ENCODE assay signal across 13 cellular contexts in genomic region chr11:96486890-96487633, GRCh38.
DNase-seq lines count a peak whose midpoint lies in the region; ATAC-seq, FAIRE-seq and TF ChIP-seq lines count a peak whose summit lies in the region.
"Had no signal": no experiment of that assay in that cellular context is flagged by ENCODE, and none has a peak within 500 bp of the region (broad histone marks: within the 10 kb centered on the region; RNA-seq: fewer than 3 reads in every experiment).

No MANE protein-coding gene starts in this region.

- TF ChIP-seq POLR2A in A549 (IDR thresholded peaks at IDR 0.05; ENCODE audit: low read length), result no peak
- no peak for TF ChIP-seq POLR2A in adrenal gland (IDR thresholded peaks at IDR 0.05)

- no peak for FAIRE-seq in A549 (lab: Jason Lieb, UNC)
- FAIRE-seq: colon had no signal

- WGBS in A549 (ENCODE audit: missing lambda C conversion rate), result 29% methylated on average over 7 of the region's 13 CpGs
- 47 to 76% (median 66%) methylated on average over 8 to 13 of the region's 13 CpGs for WGBS in adrenal gland, 4 donors

- H3K36me3 Mint-ChIP-seq in T-helper 17 cell (ENCODE audit: low read depth), result peaks cover 2% of the 10 kb centered on the region

- H3K4me1 ChIP-seq in A549, result no peaks in the 10 kb centered on the region
- H3K4me1 ChIP-seq in HUES6 (ENCODE audit: control insufficient read depth, insufficient read depth, low read length), result peaks cover 11% of the 10 kb centered on the region; the same call in 1 of the 2 replicates
- peaks cover 23 to 24% of the 10 kb centered on the region in 2 donors for H3K4me1 ChIP-seq in adrenal gland (replicated peaks in 1 of 2)
- no peaks in the 10 kb centered on the region for H3K4me1 ChIP-seq in left lung
- H3K4me1 ChIP-seq: BLaER1 treated with 17β-estradiol and CSF1 and Interleukin-3, amounts not matched to agents 10 nM and 100 nM had no signal

- H3K9ac ChIP-seq in HUES6 (ENCODE audit: low read length), result peak overlapping the region; percentile 45
- H3K9ac ChIP-seq: BLaER1 treated with 17β-estradiol and CSF1 and Interleukin-3, amounts not matched to agents 10 nM and 100 nM had no signal

- TF ChIP-seq RAD21 in A549 (conservative IDR thresholded peaks at IDR 0.05 in 1 of 2, IDR thresholded peaks at IDR 0.05 in 1 of 2), result no peak

- H3K4me2 ChIP-seq in A549, result peak overlapping the region; percentile 73
- H3K4me2 ChIP-seq: BLaER1 treated with 17β-estradiol and CSF1 and Interleukin-3, amounts not matched to agents 10 nM and 100 nM had no signal

- intact Hi-C loops in adrenal gland (cut with DNase I) (no loop called here), left lung (cut with DNase I) (no loop called here)

- peak in 1 of 2 experiments; percentile 49 for DNase-seq in A549 (ENCODE audit: low read depth in 1 of 2, low spot score in 1 of 2)
- DNase-seq in adrenal gland, result peak; percentile 26 to 76 (median 63)
- peak; percentile 43 to 49 for DNase-seq in left lung
- no peak for DNase-seq in T-helper 17 cell
- DNase-seq in NCI-H1436 (lab: John Stamatoyannopoulos, UW), result no peak
- no peak for DNase-seq in GF-D8 (lab: John Stamatoyannopoulos, UW)
- DNase-seq: H7, NCI-H524 treated with DMSO at 0.1 percent for 48 hours had no signal

- TF ChIP-seq CTCF in A549 (IDR thresholded peaks at IDR 0.05), result no peak
- no peak for TF ChIP-seq CTCF in adrenal gland (IDR thresholded peaks at IDR 0.05)
- no peak for TF ChIP-seq CTCF in left lung (IDR thresholded peaks at IDR 0.05)

- POLR2A ChIA-PET in A549 (lab: Yijun Ruan, JAX), result interaction anchor here (0.7 kb wide), 1 partner anchor 1427 kb away, joined by 4 read pairs; no protein-coding TSS in a partner anchor

- peaks cover 49% of the 10 kb centered on the region for H3K27me3 Mint-ChIP-seq in T-helper 17 cell

- CTCF ChIA-PET in A549 (lab: Yijun Ruan, JAX), result interaction anchor here (1.1 kb wide), 1 partner anchor 23 kb away, joined by 6 read pairs; no protein-coding TSS in a partner anchor

- no peak for TF ChIP-seq EP300 in A549 (IDR thresholded peaks at IDR 0.05)

- H3K4me3 Mint-ChIP-seq in T-helper 17 cell, result no peak overlapping the region
- H3K4me3 Mint-ChIP-seq: T-helper 2 cell treated with Interferon-gamma antibody and Interleukin-4, amounts not matched to agents 5 μg/mL and 100 μg/mL, for 36 hours had no signal

- H3K4me3 ChIP-seq in A549 (peak overlapping the region; percentile 28; the same call in 2 of the 3 replicates), HUES6 (ENCODE audit: low read depth, low read length) (peak overlapping the region; percentile 47; the same call in 1 of the 2 replicates), adrenal gland (no peak overlapping the region), left lung (no peak overlapping the region)
- H3K4me3 ChIP-seq: BLaER1 treated with 17β-estradiol and CSF1 and Interleukin-3, amounts not matched to agents 10 nM and 100 nM had no signal

- H3K27ac ChIP-seq in A549 (peak overlapping the region in 1 of 2 experiments; percentile 61; a peak in 3 of 6 replicates), HUES6 (ENCODE audit: low read depth, low read length) (no peak overlapping the region; the same call in 1 of the 2 replicates), adrenal gland (no peak overlapping the region), left lung (no peak overlapping the region)
- H3K27ac ChIP-seq: BLaER1 treated with 17β-estradiol and CSF1 and Interleukin-3, amounts not matched to agents 10 nM and 100 nM had no signal

- no peaks in the 10 kb centered on the region for H3K27me3 ChIP-seq in HUES6 (ENCODE audit: control insufficient read depth, insufficient read depth, low read length)
- H3K27me3 ChIP-seq in adrenal gland, result no peaks in the 10 kb centered on the region
- H3K27me3 ChIP-seq in left lung, result no peaks in the 10 kb centered on the region
- H3K27me3 ChIP-seq: BLaER1 treated with 17β-estradiol and CSF1 and Interleukin-3, amounts not matched to agents 10 nM and 100 nM had no signal

- peak in 1 of 2 experiments; percentile 73; a peak in 3 of 6 replicates for ATAC-seq in A549
- peak; percentile 89 for ATAC-seq in left lung
- ATAC-seq in T-helper 17 cell, result no peak
- ATAC-seq in GM19395 (IDR thresholded peaks at IDR 0.05; ENCODE audit: unreplicated experiment), result no peak

- no peaks in the 10 kb centered on the region for H3K9me3 ChIP-seq in A549
- H3K9me3 ChIP-seq in HUES6 (ENCODE audit: control insufficient read depth, insufficient read depth, low read depth, low read length), result no peaks in the 10 kb centered on the region
- no peaks in the 10 kb centered on the region for H3K9me3 ChIP-seq in adrenal gland (replicated peaks in 1 of 3)
- no peaks in the 10 kb centered on the region for H3K9me3 ChIP-seq in left lung
- H3K9me3 ChIP-seq in T-helper 17 cell (ENCODE audit: control insufficient read depth, low read length, poor library complexity, severe bottlenecking), result no peaks in the 10 kb centered on the region

- H3K27ac Mint-ChIP-seq in T-helper 17 cell, result no peak overlapping the region
- H3K27ac Mint-ChIP-seq: T-helper 2 cell treated with Interferon-gamma antibody and Interleukin-4, amounts not matched to agents 5 μg/mL and 100 μg/mL, for 36 hours had no signal

- H3K4me1 Mint-ChIP-seq in T-helper 17 cell, result peaks cover 3% of the 10 kb centered on the region

- no peaks in the 10 kb centered on the region for H3K36me3 ChIP-seq in HUES6 (ENCODE audit: control insufficient read depth, insufficient read depth, low read length)
- no peaks in the 10 kb centered on the region for H3K36me3 ChIP-seq in adrenal gland (replicated peaks in 1 of 2)
- H3K36me3 ChIP-seq in left lung, result no peaks in the 10 kb centered on the region
- H3K36me3 ChIP-seq: BLaER1 treated with 17β-estradiol and CSF1 and Interleukin-3, amounts not matched to agents 10 nM and 100 nM had no signal

TF ChIP-seq in A549, 52 proteins besides CTCF, POLR2A, EP300 and RAD21:
- no peak for TF ChIP-seq ZFP36 (IDR thresholded peaks at IDR 0.05; ENCODE audit: borderline replicate concordance, partially characterized antibody)
- no peak for TF ChIP-seq RARB (CRISPR knock-in tag; IDR thresholded peaks at IDR 0.05)
- TF ChIP-seq CBX8 (IDR thresholded peaks at IDR 0.05), result no peak
- no peak for TF ChIP-seq RCOR1 (IDR thresholded peaks at IDR 0.05; ENCODE audit: low read depth, low read length)
- no peak for TF ChIP-seq HDAC2 (IDR thresholded peaks at IDR 0.05)
- no peak for TF ChIP-seq FOSL2 (IDR thresholded peaks at IDR 0.05)
- no peak for TF ChIP-seq FOSL2 (CRISPR knock-in tag; IDR thresholded peaks at IDR 0.05)
- TF ChIP-seq, protein P1, sequence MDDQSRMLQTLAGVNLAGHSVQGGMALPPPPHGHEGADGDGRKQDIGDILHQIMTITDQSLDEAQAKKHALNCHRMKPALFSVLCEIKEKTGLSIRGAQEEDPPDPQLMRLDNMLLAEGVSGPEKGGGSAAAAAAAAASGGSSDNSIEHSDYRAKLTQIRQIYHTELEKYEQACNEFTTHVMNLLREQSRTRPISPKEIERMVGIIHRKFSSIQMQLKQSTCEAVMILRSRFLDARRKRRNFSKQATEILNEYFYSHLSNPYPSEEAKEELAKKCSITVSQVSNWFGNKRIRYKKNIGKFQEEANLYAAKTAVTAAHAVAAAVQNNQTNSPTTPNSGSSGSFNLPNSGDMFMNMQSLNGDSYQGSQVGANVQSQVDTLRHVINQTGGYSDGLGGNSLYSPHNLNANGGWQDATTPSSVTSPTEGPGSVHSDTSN (IDR thresholded peaks at IDR 0.05), result no peak
- TF ChIP-seq, protein P2, sequence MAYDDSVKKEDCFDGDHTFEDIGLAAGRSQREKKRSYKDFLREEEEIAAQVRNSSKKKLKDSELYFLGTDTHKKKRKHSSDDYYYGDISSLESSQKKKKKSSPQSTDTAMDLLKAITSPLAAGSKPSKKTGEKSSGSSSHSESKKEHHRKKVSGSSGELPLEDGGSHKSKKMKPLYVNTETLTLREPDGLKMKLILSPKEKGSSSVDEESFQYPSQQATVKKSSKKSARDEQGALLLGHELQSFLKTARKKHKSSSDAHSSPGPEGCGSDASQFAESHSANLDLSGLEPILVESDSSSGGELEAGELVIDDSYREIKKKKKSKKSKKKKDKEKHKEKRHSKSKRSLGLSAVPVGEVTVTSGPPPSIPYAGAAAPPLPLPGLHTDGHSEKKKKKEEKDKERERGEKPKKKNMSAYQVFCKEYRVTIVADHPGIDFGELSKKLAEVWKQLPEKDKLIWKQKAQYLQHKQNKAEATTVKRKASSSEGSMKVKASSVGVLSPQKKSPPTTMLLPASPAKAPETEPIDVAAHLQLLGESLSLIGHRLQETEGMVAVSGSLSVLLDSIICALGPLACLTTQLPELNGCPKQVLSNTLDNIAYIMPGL (CRISPR knock-in tag; IDR thresholded peaks at IDR 0.05; ENCODE audit: borderline replicate concordance), result no peak
- TF ChIP-seq ZSCAN20 (CRISPR knock-in tag; IDR thresholded peaks at IDR 0.05), result no peak
- TF ChIP-seq, protein P3, sequence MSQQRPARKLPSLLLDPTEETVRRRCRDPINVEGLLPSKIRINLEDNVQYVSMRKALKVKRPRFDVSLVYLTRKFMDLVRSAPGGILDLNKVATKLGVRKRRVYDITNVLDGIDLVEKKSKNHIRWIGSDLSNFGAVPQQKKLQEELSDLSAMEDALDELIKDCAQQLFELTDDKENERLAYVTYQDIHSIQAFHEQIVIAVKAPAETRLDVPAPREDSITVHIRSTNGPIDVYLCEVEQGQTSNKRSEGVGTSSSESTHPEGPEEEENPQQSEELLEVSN (IDR thresholded peaks at IDR 0.05; ENCODE audit: borderline replicate concordance, low read depth), result no peak
- no peak for TF ChIP-seq NR3C1 (IDR thresholded peaks at IDR 0.05)
- TF ChIP-seq ZNF302 (CRISPR knock-in tag; IDR thresholded peaks at IDR 0.05), result no peak
- TF ChIP-seq TP53 (CRISPR knock-in tag; IDR thresholded peaks at IDR 0.05), result no peak

Comparison
In these comparisons a context has a peak if more than half of its experiments do, and no peak if none do; other contexts are left out.
1. DNase-seq: peak in adrenal gland (7 of 7) and left lung (2 of 2); none in T-helper 17 cell (0 of 3), NCI-H1436 (single experiment) and GF-D8 (single experiment).
2. H3K4me3 ChIP-seq: peak in A549 (single experiment) and HUES6 (single experiment); none in adrenal gland (0 of 4) and left lung (0 of 2).